Comparison of ENCODE assay signal across 19 cellular contexts in the genomic region with DNA sequence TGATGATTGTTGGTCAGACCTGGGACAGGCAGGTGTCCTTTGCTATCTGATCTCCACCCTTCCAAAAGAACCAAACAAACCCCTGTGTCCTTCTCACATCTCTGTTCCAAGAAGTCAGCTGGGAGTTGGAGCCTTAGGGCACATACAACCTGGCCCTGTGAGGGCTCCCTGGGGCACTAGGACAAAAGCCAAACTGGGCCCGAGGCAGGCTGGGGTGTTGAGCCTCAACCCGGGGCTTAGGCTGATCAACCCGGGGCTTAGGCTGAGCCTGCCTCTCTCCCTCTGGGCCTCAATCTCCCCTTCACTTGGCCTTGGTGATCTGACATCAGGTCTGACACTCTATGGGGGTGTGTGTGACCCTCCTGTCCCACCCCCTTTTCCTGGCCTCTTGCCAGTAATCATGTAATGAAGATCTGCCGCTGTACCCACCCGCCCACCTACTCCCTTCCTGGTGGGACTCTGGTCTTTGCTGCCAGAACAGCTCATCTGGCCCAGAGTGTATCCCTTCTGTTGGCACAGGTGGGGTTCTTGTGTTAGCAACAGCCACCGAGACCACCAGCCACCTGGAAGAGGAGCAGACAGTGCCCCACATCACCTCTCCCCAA. TPM values are rescaled to one million over a fixed set of nuclear protein-coding genes. Genes with fewer than 3 reads are reported as not detected.
A peak's percentile ranks its signal among the peaks of the same experiment; 100 is the strongest.
DNase-seq lines count a peak whose midpoint lies in the region; ATAC-seq, FAIRE-seq and TF ChIP-seq lines count a peak whose summit lies in the region.
"Had no signal": no experiment of that assay in that cellular context is flagged by ENCODE, and none has a peak within 500 bp of the region (broad histone marks: within the 10 kb centered on the region; RNA-seq: fewer than 3 reads in every experiment).

No MANE protein-coding gene starts in this region.

- no peaks in the 10 kb centered on the region for H3K36me3 Mint-ChIP-seq in CD4-positive, alpha-beta memory T cell

- peak overlapping the region in 1 of 7 donors; percentile 56 for H3K27ac Mint-ChIP-seq in CD4-positive, alpha-beta memory T cell

- WGBS in right cardiac atrium = 89% methylated on average over 6 of the region's 6 CpGs
- WGBS in stomach, 5 donors = 86 to 94% (median 92%) methylated on average over 3 to 6 of the region's 6 CpGs

- POLR2A ChIA-PET in CD4-positive, alpha-beta memory T cell (lab: Charles Lee; ENCODE audit: partially characterized antibody) = no interaction called here

- H3K27me3 ChIP-seq in left ventricle myocardium inferior (ENCODE audit: low read depth) (no peaks in the 10 kb centered on the region), right cardiac atrium (ENCODE audit: control insufficient read depth, insufficient read depth) (no peaks in the 10 kb centered on the region), stomach (no peaks in the 10 kb centered on the region)
- H3K27me3 ChIP-seq in CD4-positive, alpha-beta memory T cell (ENCODE audit: insufficient read depth, low read length) = no peaks in the 10 kb centered on the region
- H3K27me3 ChIP-seq: MG63, SJCRH30 had no signal

- no peak for ATAC-seq in right cardiac atrium
- ATAC-seq: HCT116, Panc1 had no signal

- no peaks in the 10 kb centered on the region for H3K9me3 ChIP-seq in left ventricle myocardium inferior (replicated peaks)
- H3K9me3 ChIP-seq in right cardiac atrium (ENCODE audit: control insufficient read depth, low read length) = no peaks in the 10 kb centered on the region
- H3K9me3 ChIP-seq in kidney (ENCODE audit: control insufficient read depth in 1 of 2, low read length in 2 of 2) = no peaks in the 10 kb centered on the region
- no peaks in the 10 kb centered on the region for H3K9me3 ChIP-seq in CD4-positive, alpha-beta memory T cell (ENCODE audit: control insufficient read depth in 1 of 2, low read length in 2 of 2)
- H3K9me3 ChIP-seq in stomach = no peaks in the 10 kb centered on the region
- H3K9me3 ChIP-seq: MG63, SJCRH30 had no signal

- no peak for TF ChIP-seq CTCF in left ventricle myocardium inferior (IDR thresholded peaks at IDR 0.05; ENCODE audit: borderline replicate concordance)
- TF ChIP-seq CTCF in kidney (IDR thresholded peaks at IDR 0.05; ENCODE audit: borderline replicate concordance, extremely low read depth, insufficient read depth) = no peak
- no peak for TF ChIP-seq CTCF in stomach (IDR thresholded peaks at IDR 0.05)
- no peak for TF ChIP-seq CTCF in foreskin fibroblast (IDR thresholded peaks at IDR 0.05; ENCODE audit: low read depth, low read length)

- no peak for TF ChIP-seq POLR2A in stomach (IDR thresholded peaks at IDR 0.05)

- peaks cover 31% of the 10 kb centered on the region for H3K4me1 ChIP-seq in left ventricle myocardium inferior
- H3K4me1 ChIP-seq in right cardiac atrium (ENCODE audit: control insufficient read depth, insufficient read depth, low read length) = no peaks in the 10 kb centered on the region
- peaks cover 0 to 4% of the 10 kb centered on the region in 2 donors for H3K4me1 ChIP-seq in kidney (ENCODE audit: control insufficient read depth in 1 of 2, insufficient read depth in 1 of 2, low read depth in 1 of 2, low read length in 2 of 2)
- H3K4me1 ChIP-seq in CD4-positive, alpha-beta memory T cell (ENCODE audit: insufficient read depth, low read length) = no peaks in the 10 kb centered on the region
- H3K4me1 ChIP-seq in stomach = no peaks in the 10 kb centered on the region
- H3K4me1 ChIP-seq: SJCRH30 had no signal

- FAIRE-seq in kidney (lab: Jason Lieb, UNC) = no peak
- FAIRE-seq: A204.1, H1 had no signal

- no peak for DNase-seq in left ventricle myocardium inferior
- DNase-seq in right cardiac atrium = no peak
- peak; percentile 28 for DNase-seq in kidney
- DNase-seq in posterior vena cava (ENCODE audit: low spot score) = peak; percentile 37
- no peak for DNase-seq in CD4-positive, alpha-beta memory T cell
- DNase-seq in stomach = no peak
- DNase-seq in foreskin fibroblast = no peak
- DNase-seq: EL; GF-D8; MG63; NCI-H1417 treated with DMSO at 0.1 percent for 48 hours; NCI-H1930; NK-92 treated with Interleukin-12 subunit alpha and Interleukin-12 subunit beta, amount 100 ng/mL, for 24 hours; SJCRH30 had no signal

- H3K27ac ChIP-seq in left ventricle myocardium inferior (replicated peaks) (peak overlapping the region; percentile 77), right cardiac atrium (ENCODE audit: low read length) (no peak overlapping the region), kidney (ENCODE audit: low read depth in 2 of 2, low read length in 2 of 2) (no peak overlapping the region), stomach (no peak overlapping the region)
- H3K27ac ChIP-seq in CD4-positive, alpha-beta memory T cell (ENCODE audit: low read depth, low read length) = no peak overlapping the region
- H3K27ac ChIP-seq: C4-2B, SJCRH30 had no signal

- intact Hi-C loops in left ventricle myocardium inferior (cut with micrococcal nuclease) = no loop called here
- intact Hi-C loops in right cardiac atrium (cut with DNase I) = no loop called here
- intact Hi-C loops in kidney (cut with DNase I) = no loop called here
- intact Hi-C loops in posterior vena cava (cut with DNase I) = loop anchor here in 1 of 2 donors (5.0 to 10.0 kb wide), 2 partner anchors 533 to 1310 kb away; no protein-coding TSS in a partner anchor
- intact Hi-C loops in CD4-positive, alpha-beta memory T cell (cut with micrococcal nuclease) = no loop called here
- intact Hi-C loops in stomach (cut with DNase I; ENCODE audit: low total_unique reads) = no loop called here

- H3K36me3 ChIP-seq in left ventricle myocardium inferior (no peaks in the 10 kb centered on the region), kidney (ENCODE audit: control insufficient read depth in 1 of 2, insufficient read depth in 2 of 2, low read length in 2 of 2) (no peaks in the 10 kb centered on the region), stomach (no peaks in the 10 kb centered on the region)
- H3K36me3 ChIP-seq in CD4-positive, alpha-beta memory T cell (ENCODE audit: insufficient read depth, low read length) = no peaks in the 10 kb centered on the region
- H3K36me3 ChIP-seq: MG63, SJCRH30 had no signal

- no peaks in the 10 kb centered on the region for H3K4me1 Mint-ChIP-seq in CD4-positive, alpha-beta memory T cell

- H3K9me3 Mint-ChIP-seq in CD4-positive, alpha-beta memory T cell = no peaks in the 10 kb centered on the region

- H3K4me3 ChIP-seq in left ventricle myocardium inferior (no peak overlapping the region), right cardiac atrium (ENCODE audit: low read length) (no peak overlapping the region), kidney (ENCODE audit: low read length in 2 of 2) (no peak overlapping the region), stomach (no peak overlapping the region), foreskin fibroblast (ENCODE audit: low read depth in 1 of 2, low read length in 2 of 2) (no peak overlapping the region)
- no peak overlapping the region for H3K4me3 ChIP-seq in CD4-positive, alpha-beta memory T cell (ENCODE audit: low read length in 2 of 2)
- H3K4me3 ChIP-seq: MG63, SJCRH30 had no signal

- H3K4me3 Mint-ChIP-seq in CD4-positive, alpha-beta memory T cell = no peak overlapping the region

- TF ChIP-seq EP300 in stomach (IDR thresholded peaks at IDR 0.05) = no peak

- CTCF ChIA-PET in CD4-positive, alpha-beta memory T cell (lab: Charles Lee; ENCODE audit: partially characterized antibody) = interaction anchor here (0.9 to 1.0 kb wide), 2 partner anchors 9 to 11 kb away, joined by 3 to 4 read pairs; no protein-coding TSS in a partner anchor

- H3K9ac ChIP-seq in kidney (ENCODE audit: low read length in 2 of 2) = no peak overlapping the region

- no peaks in the 10 kb centered on the region for H3K27me3 Mint-ChIP-seq in CD4-positive, alpha-beta memory T cell

RNA-seq across cellular contexts. Expression of gene UVRAG, which starts 22.8 kb away (rescaled TPM):
- total RNA-seq in left ventricle myocardium inferior (11.4 TPM), right cardiac atrium (10 to 100 TPM; 12.6 to 18.5 (median 14.0) TPM), kidney (27.9 TPM), posterior vena cava (10 to 100 TPM; 27.0 to 27.8 TPM), stomach (10 to 100 TPM; 18.8 to 55.5 (median 33.0) TPM)
- polyA plus RNA-seq in right cardiac atrium (5.5 TPM), kidney (ENCODE audit: insufficient read depth, low read depth, low replicate concordance) (7.2 TPM), stomach (1 to 10 TPM; 4.7 to 8.9 (median 6.5) TPM)
- 10 to 100 TPM; 22.0 to 32.2 TPM for total RNA-seq in CD4-positive, alpha-beta memory T cell
- 10 to 100 TPM; 11.2 to 20.5 TPM for polyA plus RNA-seq in CD4-positive, alpha-beta memory T cell

RNA-seq across cellular contexts. Expression of gene DGAT2, which starts 23.7 kb away (rescaled TPM):
- 6.9 TPM for total RNA-seq in left ventricle myocardium inferior
- total RNA-seq in right cardiac atrium = 10 to 100 TPM in 2 of 4 donors, 1 to 10 TPM in 2; 5.7 to 18.0 (median 10.4) TPM
- 23.4 TPM for polyA plus RNA-seq in right cardiac atrium
- total RNA-seq in kidney = 1.4 TPM
- polyA plus RNA-seq in kidney (ENCODE audit: insufficient read depth, low read depth, low replicate concordance) = 7.0 TPM
- 1 to 10 TPM; 2.1 to 3.4 TPM for total RNA-seq in posterior vena cava
- under 1 TPM; 0.17 to 0.35 TPM for total RNA-seq in CD4-positive, alpha-beta memory T cell
- under 1 TPM; 0.08 to 0.38 TPM for polyA plus RNA-seq in CD4-positive, alpha-beta memory T cell
- total RNA-seq in stomach = 10 to 100 TPM in 1 of 5 donors, 1 to 10 TPM in 1, under 1 TPM in 1, not detected in 2; 0.45 to 16.1 (median 5.5) TPM
- 1 to 10 TPM; 1.7 to 5.0 (median 2.4) TPM for polyA plus RNA-seq in stomach

Comparison
In these comparisons a context has a peak if more than half of its experiments do, and no peak if none do; other contexts are left out.
1. DNase-seq: peak in kidney (single experiment) and posterior vena cava (single experiment); none in left ventricle myocardium inferior (single experiment), right cardiac atrium (0 of 3), CD4-positive, alpha-beta memory T cell (0 of 5), stomach (single experiment) and foreskin fibroblast (0 of 2).